In the genomic region with DNA sequence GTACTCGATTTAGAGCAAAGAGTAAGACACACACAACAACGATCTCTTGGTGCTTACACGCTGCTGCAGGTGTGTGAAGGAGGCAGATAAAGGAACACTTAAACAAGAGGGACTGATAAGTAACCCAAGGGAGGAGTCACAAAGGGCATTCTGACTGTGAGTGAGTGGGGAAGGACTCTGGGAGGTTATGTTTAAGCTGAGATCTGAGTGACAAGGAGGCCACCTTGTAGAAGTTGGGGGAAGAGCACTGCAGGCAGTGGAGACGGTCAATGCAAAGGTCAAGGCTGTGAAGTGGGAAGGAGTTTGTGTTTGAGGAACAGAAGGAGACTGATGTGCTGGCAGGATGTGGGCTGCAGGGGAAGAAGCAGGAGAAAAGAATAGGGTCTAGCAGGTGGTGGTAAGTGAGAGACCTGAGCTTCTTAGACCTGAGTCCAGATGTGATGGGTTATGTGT, we compare ENCODE assay signal across 12 cellular contexts.
A peak's percentile ranks its signal among the peaks of the same experiment; 100 is the strongest.
DNase-seq lines count a peak whose midpoint lies in the region; ATAC-seq and TF ChIP-seq lines count a peak whose summit lies in the region.
"Had no signal": no experiment of that assay in that cellular context is flagged by ENCODE, and none has a peak within 500 bp of the region (broad histone marks: within the 10 kb centered on the region; RNA-seq: fewer than 3 reads in every experiment).

No MANE protein-coding gene starts in this region.

- peaks cover 2% of the 10 kb centered on the region for H3K79me2 ChIP-seq in trophoblast cell (ENCODE audit: control insufficient read depth, insufficient read depth, low read length, poor library complexity)

- H3K23ac ChIP-seq in trophoblast cell (ENCODE audit: low read length): no peak overlapping the region

- ATAC-seq in left cardiac atrium (no peak), HG02970 (IDR thresholded peaks at IDR 0.05; ENCODE audit: low FRiP score, unreplicated experiment) (no peak)
- no peak for ATAC-seq in effector memory CD8-positive, alpha-beta T cell (replicated peaks)
- ATAC-seq: SK-N-SH treated with all-trans-retinoic acid at 6 μM for 48 hours had no signal

- H3K4me1 Mint-ChIP-seq in effector memory CD8-positive, alpha-beta T cell (ENCODE audit: low read depth in 2 of 2): peaks cover 27 to 35% of the 10 kb centered on the region in 2 donors

- H3K4me2 ChIP-seq in trophoblast cell (ENCODE audit: low read length): no peak overlapping the region

- peaks cover 6% of the 10 kb centered on the region for H3K36me3 ChIP-seq in right atrium auricular region
- peaks cover 4 to 7% of the 10 kb centered on the region in 2 donors for H3K36me3 ChIP-seq in ascending aorta
- no peaks in the 10 kb centered on the region for H3K36me3 ChIP-seq in trophoblast cell (ENCODE audit: control insufficient read depth in 1 of 2, insufficient read depth in 2 of 2, low read length in 2 of 2)
- H3K36me3 ChIP-seq: BE2C, thyroid gland had no signal

- H3K27me3 Mint-ChIP-seq in effector memory CD8-positive, alpha-beta T cell: no peaks in the 10 kb centered on the region

- intact Hi-C loops in left cardiac atrium (cut with DNase I) (no loop called here), ascending aorta (cut with DNase I) (no loop called here)

- peak overlapping the region; percentile 25 for H3K4ac ChIP-seq in trophoblast cell (ENCODE audit: low read depth, low read length)

- H4K8ac ChIP-seq in trophoblast cell (ENCODE audit: low read depth, low read length): no peak overlapping the region

- H4K91ac ChIP-seq in trophoblast cell (ENCODE audit: low read depth, low read length): no peak overlapping the region

- TF ChIP-seq CTCF in right atrium auricular region (IDR thresholded peaks at IDR 0.05) (no peak), ascending aorta (IDR thresholded peaks at IDR 0.05) (no peak)

- peak overlapping the region; percentile 82 to 96 for H3K27ac ChIP-seq in right atrium auricular region
- H3K27ac ChIP-seq in ascending aorta: peak overlapping the region; percentile 92 to 96
- H3K27ac ChIP-seq in trophoblast cell (ENCODE audit: low read depth, low read length): no peak overlapping the region
- H3K27ac ChIP-seq: thyroid gland had no signal

- WGBS in trophoblast cell (ENCODE audit: extremely low coverage, insufficient coverage, insufficient read length): no CpG with 5 or more reads among the region's 4 CpGs

- H3K27ac Mint-ChIP-seq in effector memory CD8-positive, alpha-beta T cell: peak overlapping the region in 1 of 2 donors; percentile 14

- no peak overlapping the region for H3K18ac ChIP-seq in trophoblast cell (ENCODE audit: low read length)

- H4K12ac ChIP-seq in trophoblast cell (ENCODE audit: low read depth, low read length): no peak overlapping the region

- H3K4me3 ChIP-seq in right atrium auricular region (no peak overlapping the region), ascending aorta (peak overlapping the region; percentile 27 to 63), trophoblast cell (ENCODE audit: low read depth, low read length) (no peak overlapping the region)
- H3K4me3 ChIP-seq: thyroid gland had no signal

- no peak overlapping the region for H3K9ac ChIP-seq in trophoblast cell (ENCODE audit: low read length)

- peak; percentile 32 for DNase-seq in right atrium auricular region (ENCODE audit: low spot score)
- no peak for DNase-seq in left cardiac atrium
- DNase-seq in ascending aorta (ENCODE audit: low spot score in 2 of 2): no peak
- DNase-seq in trophoblast cell: no peak
- no peak for DNase-seq in effector memory CD8-positive, alpha-beta T cell
- DNase-seq in NCI-H2081 (lab: John Stamatoyannopoulos, UW): no peak
- DNase-seq in NCI-H1092 treated with DMSO at 0.1 percent for 48 hours (lab: John Stamatoyannopoulos, UW): no peak
- DNase-seq: BE2C, NCI-H1436, thyroid gland had no signal

- H3K4me1 ChIP-seq in right atrium auricular region (peaks cover 0 to 89% of the 10 kb centered on the region in 2 donors), ascending aorta (peaks cover 4 to 32% of the 10 kb centered on the region in 2 donors), trophoblast cell (ENCODE audit: control insufficient read depth in 1 of 2, insufficient read depth in 2 of 2, low read length in 2 of 2) (peaks cover 3 to 12% of the 10 kb centered on the region in 2 experiments)

- H3K9me3 ChIP-seq in right atrium auricular region (no peaks in the 10 kb centered on the region), ascending aorta (no peaks in the 10 kb centered on the region), trophoblast cell (ENCODE audit: insufficient read depth, low read depth, low read length) (no peaks in the 10 kb centered on the region)
- H3K9me3 ChIP-seq: BE2C, thyroid gland had no signal

- H2BK5ac ChIP-seq in trophoblast cell (ENCODE audit: low read depth, low read length, poor library complexity): no peak overlapping the region

- no peak overlapping the region for H2AK5ac ChIP-seq in trophoblast cell (ENCODE audit: low read length)

- peaks cover 3% of the 10 kb centered on the region for H3K36me3 Mint-ChIP-seq in effector memory CD8-positive, alpha-beta T cell (ENCODE audit: insufficient read depth)

- no peak overlapping the region for H3K4me3 Mint-ChIP-seq in effector memory CD8-positive, alpha-beta T cell

- no peaks in the 10 kb centered on the region for H3K9me3 Mint-ChIP-seq in effector memory CD8-positive, alpha-beta T cell

- no peak overlapping the region for H2AFZ ChIP-seq in trophoblast cell (ENCODE audit: insufficient read depth, low read length, poor library complexity)

- H3K79me1 ChIP-seq in trophoblast cell (ENCODE audit: low read length): peaks cover 3% of the 10 kb centered on the region

- H3K27me3 ChIP-seq in right atrium auricular region (no peaks in the 10 kb centered on the region), ascending aorta (no peaks in the 10 kb centered on the region), trophoblast cell (ENCODE audit: insufficient read depth, low read length) (no peaks in the 10 kb centered on the region)
- H3K27me3 ChIP-seq: BE2C, thyroid gland had no signal

- no peak overlapping the region for H2BK12ac ChIP-seq in trophoblast cell (ENCODE audit: low read length)

- H3K14ac ChIP-seq in trophoblast cell (ENCODE audit: low read length): no peak overlapping the region

- H2BK120ac ChIP-seq in trophoblast cell (ENCODE audit: insufficient read depth, low read length, poor library complexity): no peak overlapping the region

Comparison
In these comparisons a context has a peak if more than half of its experiments do, and no peak if none do; other contexts are left out.
1. H3K4me3 ChIP-seq: peak in ascending aorta (2 of 2); none in right atrium auricular region (0 of 2) and trophoblast cell (single experiment).